Comparison of ENCODE assay signal across 1 cellular context in the genomic region with DNA sequence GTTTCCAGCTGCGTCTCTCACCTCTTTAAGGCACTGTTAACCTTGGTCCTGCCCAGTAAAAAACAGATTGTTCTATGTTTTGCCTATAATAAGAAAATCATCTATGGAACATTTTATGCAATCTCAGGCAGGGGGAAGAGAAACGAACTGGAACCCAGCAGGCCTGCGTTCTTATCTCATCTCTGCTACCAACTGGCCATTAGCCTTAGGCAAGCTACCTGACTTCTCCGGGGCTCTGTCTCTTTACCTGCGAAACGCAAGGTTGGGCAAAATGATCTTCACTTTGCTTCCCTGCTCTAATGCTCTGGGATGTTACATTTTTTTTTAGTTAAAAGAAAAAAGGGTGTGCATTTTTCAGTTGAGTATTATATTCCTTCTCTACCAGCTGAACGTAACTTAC.
TF ChIP-seq lines count a peak whose summit lies in the region.

No MANE protein-coding gene starts in this region.

TF ChIP-seq in SK-N-SH treated with all-trans-retinoic acid at 6 μM for 48 hours, 23 proteins besides CTCF, POLR2A, EP300 and RAD21 (continued from another document):
- TF ChIP-seq TSHZ2 (CRISPR knock-in tag; IDR thresholded peaks at IDR 0.05) (no peak), TOX (CRISPR knock-in tag; IDR thresholded peaks at IDR 0.05; ENCODE audit: borderline replicate concordance) (no peak), ISL1 (CRISPR knock-in tag; IDR thresholded peaks at IDR 0.05) (no peak), PATZ1 (CRISPR knock-in tag; IDR thresholded peaks at IDR 0.05; ENCODE audit: borderline replicate concordance) (no peak), PPARA (CRISPR knock-in tag; IDR thresholded peaks at IDR 0.05; ENCODE audit: borderline replicate concordance) (no peak), BACH2 (CRISPR knock-in tag; IDR thresholded peaks at IDR 0.05; ENCODE audit: borderline replicate concordance) (no peak), ZFP3 (CRISPR knock-in tag; IDR thresholded peaks at IDR 0.05) (no peak), RARB (CRISPR knock-in tag; IDR thresholded peaks at IDR 0.05) (no peak), ARNTL (CRISPR knock-in tag; IDR thresholded peaks at IDR 0.05; ENCODE audit: borderline replicate concordance, low read depth) (no peak), CREB5 (CRISPR knock-in tag; IDR thresholded peaks at IDR 0.05; ENCODE audit: low read depth) (no peak), ZNF565 (CRISPR knock-in tag; conservative IDR thresholded peaks at IDR 0.05; ENCODE audit: low read depth) (no peak), POU6F1 (CRISPR knock-in tag; IDR thresholded peaks at IDR 0.05; ENCODE audit: borderline replicate concordance, low read depth) (no peak)
- TF ChIP-seq, protein P1, sequence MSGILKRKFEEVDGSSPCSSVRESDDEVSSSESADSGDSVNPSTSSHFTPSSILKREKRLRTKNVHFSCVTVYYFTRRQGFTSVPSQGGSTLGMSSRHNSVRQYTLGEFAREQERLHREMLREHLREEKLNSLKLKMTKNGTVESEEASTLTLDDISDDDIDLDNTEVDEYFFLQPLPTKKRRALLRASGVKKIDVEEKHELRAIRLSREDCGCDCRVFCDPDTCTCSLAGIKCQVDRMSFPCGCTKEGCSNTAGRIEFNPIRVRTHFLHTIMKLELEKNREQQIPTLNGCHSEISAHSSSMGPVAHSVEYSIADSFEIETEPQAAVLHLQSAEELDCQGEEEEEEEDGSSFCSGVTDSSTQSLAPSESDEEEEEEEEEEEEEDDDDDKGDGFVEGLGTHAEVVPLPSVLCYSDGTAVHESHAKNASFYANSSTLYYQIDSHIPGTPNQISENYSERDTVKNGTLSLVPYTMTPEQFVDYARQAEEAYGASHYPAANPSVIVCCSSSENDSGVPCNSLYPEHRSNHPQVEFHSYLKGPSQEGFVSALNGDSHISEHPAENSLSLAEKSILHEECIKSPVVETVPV (CRISPR knock-in tag; IDR thresholded peaks at IDR 0.05), result no peak
